In the genomic region with DNA sequence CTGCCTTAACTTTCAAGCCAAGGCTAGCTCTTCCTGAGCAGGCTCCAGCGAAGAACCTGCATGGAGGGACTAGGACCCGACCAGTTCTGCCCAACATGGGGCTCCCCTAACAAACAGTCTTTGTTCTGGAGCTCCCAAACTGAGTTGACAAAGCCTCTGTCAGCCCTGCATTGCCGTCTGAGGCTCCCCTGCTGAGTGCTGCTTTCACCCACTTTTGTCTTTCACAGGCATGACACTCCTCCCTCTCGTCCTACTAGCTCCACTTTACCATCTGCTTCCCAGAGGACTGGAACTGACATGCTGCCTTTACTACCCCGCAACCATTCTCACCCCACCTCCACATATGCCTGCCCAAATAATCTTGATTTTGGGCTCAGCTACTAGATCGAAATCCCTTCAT, we compare ENCODE assay signal across 27 cellular contexts. TPM values are rescaled to one million over a fixed set of nuclear protein-coding genes. Genes with fewer than 3 reads are reported as not detected.
DNase-seq lines count a peak whose midpoint lies in the region; ATAC-seq and TF ChIP-seq lines count a peak whose summit lies in the region.
"Had no signal": no experiment of that assay in that cellular context is flagged by ENCODE, and none has a peak within 500 bp of the region (broad histone marks: within the 10 kb centered on the region; RNA-seq: fewer than 3 reads in every experiment).

No MANE protein-coding gene starts in this region.

- H3K4me3 Mint-ChIP-seq in progenitor cell of endocrine pancreas (ENCODE audit: low read depth) = no peak overlapping the region
- H3K4me3 Mint-ChIP-seq in activated T-cell treated with anti-CD3 and anti-CD28 coated beads, Interleukin-2, amount 50 U/mL, for 72 hours = no peak overlapping the region
- H3K4me3 Mint-ChIP-seq: activated naive CD8-positive, alpha-beta T cell treated with anti-CD3 and anti-CD28 coated beads, Interleukin-2, amount 50 U/mL, for 24 hours; T-helper 2 cell treated with Interferon-gamma antibody and Interleukin-4, amounts not matched to agents 5 μg/mL and 100 μg/mL, for 36 hours had no signal

- no peaks in the 10 kb centered on the region for H3K36me3 Mint-ChIP-seq in progenitor cell of endocrine pancreas (ENCODE audit: insufficient read depth)
- peaks cover 0 to 1% of the 10 kb centered on the region in 2 donors for H3K36me3 Mint-ChIP-seq in activated T-cell treated with anti-CD3 and anti-CD28 coated beads, Interleukin-2, amount 50 U/mL, for 72 hours (ENCODE audit: insufficient read depth in 2 of 2)

- TF ChIP-seq CTCF in progenitor cell of endocrine pancreas (IDR thresholded peaks at IDR 0.05; ENCODE audit: unreplicated experiment) (no peak), ascending aorta (IDR thresholded peaks at IDR 0.05) (no peak)

- peak overlapping the region; percentile 91 for H3K27ac Mint-ChIP-seq in progenitor cell of endocrine pancreas
- H3K27ac Mint-ChIP-seq in activated T-cell treated with anti-CD3 and anti-CD28 coated beads, Interleukin-2, amount 50 U/mL, for 72 hours = no peak overlapping the region
- H3K27ac Mint-ChIP-seq: activated naive CD8-positive, alpha-beta T cell treated with anti-CD3 and anti-CD28 coated beads, Interleukin-2, amount 50 U/mL, for 24 hours; T-helper 2 cell treated with Interferon-gamma antibody and Interleukin-4, amounts not matched to agents 5 μg/mL and 100 μg/mL, for 36 hours had no signal

- H3K27me3 Mint-ChIP-seq in progenitor cell of endocrine pancreas = peaks cover 5% of the 10 kb centered on the region
- H3K27me3 Mint-ChIP-seq in activated T-cell treated with anti-CD3 and anti-CD28 coated beads, Interleukin-2, amount 50 U/mL, for 72 hours (ENCODE audit: low read depth) = peaks cover 70% of the 10 kb centered on the region

- no peaks in the 10 kb centered on the region for H3K9me3 ChIP-seq in ascending aorta
- H3K9me3 ChIP-seq: gastroesophageal sphincter, left ventricle myocardium inferior, stomach, transverse colon had no signal

- H3K4me1 ChIP-seq in ascending aorta = no peaks in the 10 kb centered on the region
- H3K4me1 ChIP-seq: gastroesophageal sphincter, stomach had no signal

- no peak for ATAC-seq in activated T-cell treated with anti-CD3 and anti-CD28 coated beads, Interleukin-2, amount 50 U/mL, for 72 hours (replicated peaks in 1 of 2)
- ATAC-seq: activated naive CD8-positive, alpha-beta T cell treated with anti-CD3 and anti-CD28 coated beads, Interleukin-2, amount 50 U/mL, for 24 hours; gastroesophageal sphincter had no signal

- peaks cover 14% of the 10 kb centered on the region for H3K4me1 Mint-ChIP-seq in progenitor cell of endocrine pancreas (ENCODE audit: low read depth)
- no peaks in the 10 kb centered on the region for H3K4me1 Mint-ChIP-seq in activated T-cell treated with anti-CD3 and anti-CD28 coated beads, Interleukin-2, amount 50 U/mL, for 72 hours (ENCODE audit: low read depth)
- H3K4me1 Mint-ChIP-seq: activated naive CD8-positive, alpha-beta T cell treated with anti-CD3 and anti-CD28 coated beads, Interleukin-2, amount 50 U/mL, for 24 hours had no signal

- no peak overlapping the region for H3K4me3 ChIP-seq in ascending aorta
- H3K4me3 ChIP-seq: gastroesophageal sphincter, left ventricle myocardium inferior, stomach, transverse colon had no signal

- no peaks in the 10 kb centered on the region for H3K36me3 ChIP-seq in ascending aorta
- H3K36me3 ChIP-seq: gastroesophageal sphincter, left ventricle myocardium inferior, stomach, transverse colon had no signal

- no peak overlapping the region for H3K27ac ChIP-seq in ascending aorta
- H3K27ac ChIP-seq: gastroesophageal sphincter, HL-60, left ventricle myocardium inferior, stomach, transverse colon had no signal

- no peaks in the 10 kb centered on the region for H3K9me3 Mint-ChIP-seq in progenitor cell of endocrine pancreas (ENCODE audit: low read depth)
- no peaks in the 10 kb centered on the region for H3K9me3 Mint-ChIP-seq in activated T-cell treated with anti-CD3 and anti-CD28 coated beads, Interleukin-2, amount 50 U/mL, for 72 hours
- H3K9me3 Mint-ChIP-seq: activated naive CD8-positive, alpha-beta T cell treated with anti-CD3 and anti-CD28 coated beads, Interleukin-2, amount 50 U/mL, for 24 hours; T-helper 2 cell treated with Interferon-gamma antibody and Interleukin-4, amounts not matched to agents 5 μg/mL and 100 μg/mL, for 36 hours had no signal

- no peaks in the 10 kb centered on the region for H3K27me3 ChIP-seq in ascending aorta
- H3K27me3 ChIP-seq: gastroesophageal sphincter, stomach, transverse colon had no signal

- intact Hi-C loops in ascending aorta (cut with DNase I) = no loop called here

- peak; percentile 28 for DNase-seq in NCI-H510A treated with DMSO at 0.1 percent for 48 hours (lab: John Stamatoyannopoulos, UW)
- DNase-seq in NCI-H510A (lab: John Stamatoyannopoulos, UW) = no peak
- peak; percentile 35 for DNase-seq in NCI-H146 (lab: John Stamatoyannopoulos, UW)
- peak; percentile 47 for DNase-seq in ecto neural progenitor cell (ENCODE audit: low spot score)
- DNase-seq in progenitor cell of endocrine pancreas (ENCODE audit: low spot score, unreplicated experiment) = no peak
- DNase-seq in UCSD-AML1 (lab: John Stamatoyannopoulos, UW; ENCODE audit: unreplicated experiment) = no peak
- no peak for DNase-seq in activated T-cell treated with anti-CD3 and anti-CD28 coated beads, Interleukin-2, amount 50 U/mL, for 72 hours
- DNase-seq in ascending aorta (ENCODE audit: low spot score in 2 of 2) = no peak
- DNase-seq: activated CD4-positive, alpha-beta T cell treated with anti-CD3 and anti-CD28 coated beads for 4 hours; activated CD8-positive, alpha-beta memory T cell treated with anti-CD3 and anti-CD28 coated beads for 24 hours; activated gamma-delta T cell; activated naive CD8-positive, alpha-beta T cell treated with anti-CD3 and anti-CD28 coated beads, Interleukin-2, amount 50 U/mL, for 24 hours; dermis blood vessel endothelial cell; GF-D8; hippocampal formation; left ventricle myocardium inferior; NCI-H1092; NCI-H1930; nucleus accumbens; SHP77; small intestine; stimulated activated CD4-positive, alpha-beta T cell treated with anti-CD3 and anti-CD28 coated beads, Interleukin-1b, Interleukin-23, amount 100 ng/mL, for 48 hours; stomach; transverse colon had no signal

RNA-seq across cellular contexts. Expression of a gene that starts 45.1 kb away (rescaled TPM):
- total RNA-seq in progenitor cell of endocrine pancreas = 58.6 and 58.8 TPM in 2 replicates
- 10 to 100 TPM; 14.8 to 27.3 TPM for total RNA-seq in activated T-cell treated with anti-CD3 and anti-CD28 coated beads, Interleukin-2, amount 50 U/mL, for 72 hours
- 15.0 TPM for total RNA-seq in ascending aorta

RNA-seq across cellular contexts. Expression of a gene that starts 53.8 kb away (rescaled TPM):
- total RNA-seq in progenitor cell of endocrine pancreas = 9.9 and 11.4 TPM in 2 replicates
- 10 to 100 TPM; 19.0 to 19.9 TPM for total RNA-seq in activated T-cell treated with anti-CD3 and anti-CD28 coated beads, Interleukin-2, amount 50 U/mL, for 72 hours
- total RNA-seq in ascending aorta = 9.7 TPM

Comparison
In these comparisons a context has a peak if more than half of its experiments do, and no peak if none do; other contexts are left out.
1. DNase-seq: peak in NCI-H510A treated with DMSO at 0.1 percent for 48 hours (single experiment), NCI-H146 (single experiment) and ecto neural progenitor cell (single experiment); none in NCI-H510A (single experiment), progenitor cell of endocrine pancreas (single experiment), UCSD-AML1 (single experiment), activated T-cell treated with anti-CD3 and anti-CD28 coated beads, Interleukin-2, amount 50 U/mL, for 72 hours (0 of 2) and ascending aorta (0 of 2).